ENCODE assay signal across 1 cellular context in genomic region chr18:71442830-71443229, GRCh38.
TF ChIP-seq lines count a peak whose summit lies in the region.

No MANE protein-coding gene starts in this region.

TF ChIP-seq in HepG2, 621 proteins besides CTCF, POLR2A, EP300 and RAD21 (continued from another document):
- TF ChIP-seq CREM (IDR thresholded peaks at IDR 0.05) = no peak
- no peak for TF ChIP-seq CREM (CRISPR knock-in tag; IDR thresholded peaks at IDR 0.05)
- TF ChIP-seq ZNF460 (CRISPR knock-in tag; IDR thresholded peaks at IDR 0.05; ENCODE audit: borderline replicate concordance) = no peak
- no peak for TF ChIP-seq ZNF232 (CRISPR knock-in tag; IDR thresholded peaks at IDR 0.05; ENCODE audit: borderline replicate concordance)
- TF ChIP-seq DNMT1 (CRISPR knock-in tag; IDR thresholded peaks at IDR 0.05) = no peak
- no peak for TF ChIP-seq DMAP1 (CRISPR knock-in tag; IDR thresholded peaks at IDR 0.05)
